In the genomic region with DNA sequence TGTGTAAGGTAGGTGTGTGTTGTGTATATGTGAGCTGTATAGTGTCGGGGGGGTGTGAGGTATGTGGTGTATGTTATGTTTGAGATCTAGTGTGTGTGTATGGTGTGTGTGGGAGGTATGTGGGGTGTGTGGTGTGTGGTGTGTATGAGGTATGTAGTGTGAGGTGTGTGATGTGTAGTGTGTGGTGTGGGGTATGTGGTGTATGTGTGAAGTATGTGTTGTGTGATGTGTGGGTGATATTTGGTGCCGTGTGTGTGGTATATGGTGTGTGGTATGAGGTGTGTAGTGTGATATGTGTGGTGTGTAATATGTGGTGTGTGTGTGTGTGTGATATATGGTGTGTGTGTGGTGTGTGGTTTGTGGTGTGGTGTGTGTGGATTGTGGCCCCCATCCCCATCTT, we compare ENCODE assay signal across 8 cellular contexts.
DNase-seq lines count a peak whose midpoint lies in the region; ATAC-seq, FAIRE-seq and TF ChIP-seq lines count a peak whose summit lies in the region.
"Not testable (repeated sequence)": the region's sequence is repeated elsewhere in the genome, so short reads cannot be mapped to it uniquely, and the experiment has no call there.

No MANE protein-coding gene starts in this region.

- not testable (repeated sequence) for H3K79me1 ChIP-seq in H1 (ENCODE audit: low read depth, low read length)

- H2BK5ac ChIP-seq in H1 (ENCODE audit: low read depth, low read length): not testable (repeated sequence)

- not testable (repeated sequence) for TF ChIP-seq RAD21 in H1 (IDR thresholded peaks at IDR 0.05 in 1 of 2, conservative IDR thresholded peaks at IDR 0.05 in 1 of 2; ENCODE audit: low read depth in 2 of 2, low read length in 2 of 2)

- H3K23ac ChIP-seq in H1 (ENCODE audit: insufficient read length): not testable (repeated sequence)

- H3K4me2 ChIP-seq in H1 (ENCODE audit: insufficient read depth in 1 of 2, low read depth in 2 of 2, low read length in 2 of 2): not testable (repeated sequence)

- not testable (repeated sequence) for H3K14ac ChIP-seq in H1 (ENCODE audit: insufficient read length)

- ATAC-seq in CD4-positive, CD25-positive, alpha-beta regulatory T cell (ENCODE audit: low read depth in 2 of 2); activated CD4-positive, alpha-beta T cell treated with anti-CD3 and anti-CD28 coated beads for 36 hours; activated CD8-positive, alpha-beta T cell treated with anti-CD3 and anti-CD28 coated beads, Interleukin-2, amount 10 ng/mL, durations not matched to agents 7 days and 5 days; activated T-helper 17 cell treated with anti-CD3 and anti-CD28 coated beads, Interleukin-2, amount 50 U/mL, for 72 hours (replicated peaks); activated naive CD8-positive, alpha-beta T cell treated with anti-CD3 and anti-CD28 coated beads, Interleukin-2, amount 50 U/mL, for 24 hours: not testable (repeated sequence)

- not testable (repeated sequence) for H2BK120ac ChIP-seq in H1 (replicated peaks; ENCODE audit: low read depth, low read length)

- H3K4me1 Mint-ChIP-seq in CD4-positive, CD25-positive, alpha-beta regulatory T cell; activated CD4-positive, alpha-beta T cell treated with anti-CD3 and anti-CD28 coated beads for 36 hours; activated CD8-positive, alpha-beta T cell treated with anti-CD3 and anti-CD28 coated beads, Interleukin-2, amount 10 ng/mL, durations not matched to agents 7 days and 5 days (ENCODE audit: low read depth); activated T-helper 17 cell treated with anti-CD3 and anti-CD28 coated beads, Interleukin-2, amount 50 U/mL, for 72 hours; activated naive CD8-positive, alpha-beta T cell treated with anti-CD3 and anti-CD28 coated beads, Interleukin-2, amount 50 U/mL, for 24 hours; mesothelial cell of epicardium; osteocyte (ENCODE audit: unreplicated experiment): not testable (repeated sequence)

- H3K79me2 ChIP-seq in H1 (ENCODE audit: control insufficient read depth in 1 of 2, insufficient read depth in 2 of 2, low read length in 2 of 2): not testable (repeated sequence)

- H3K4ac ChIP-seq in H1 (replicated peaks; ENCODE audit: insufficient read length, low read depth, low read length): peak overlapping the region; percentile 91

- not testable (repeated sequence) for H3K36me3 Mint-ChIP-seq in CD4-positive, CD25-positive, alpha-beta regulatory T cell; activated CD4-positive, alpha-beta T cell treated with anti-CD3 and anti-CD28 coated beads for 36 hours (ENCODE audit: low read depth); activated CD8-positive, alpha-beta T cell treated with anti-CD3 and anti-CD28 coated beads, Interleukin-2, amount 10 ng/mL, durations not matched to agents 7 days and 5 days (ENCODE audit: low read depth); activated T-helper 17 cell treated with anti-CD3 and anti-CD28 coated beads, Interleukin-2, amount 50 U/mL, for 72 hours (ENCODE audit: low read depth); activated naive CD8-positive, alpha-beta T cell treated with anti-CD3 and anti-CD28 coated beads, Interleukin-2, amount 50 U/mL, for 24 hours (ENCODE audit: low read depth); mesothelial cell of epicardium; osteocyte (ENCODE audit: unreplicated experiment)

- not testable (repeated sequence) for TF ChIP-seq EP300 in H1 (IDR thresholded peaks at IDR 0.05; ENCODE audit: borderline replicate concordance in 1 of 2, low read depth in 2 of 2, low read length in 2 of 2)

- not testable (repeated sequence) for H3K18ac ChIP-seq in H1 (ENCODE audit: extremely low read depth, low read length)

- TF ChIP-seq CTCF in H1 (IDR thresholded peaks at IDR 0.05; ENCODE audit: control extremely low read depth in 1 of 3, insufficient read depth in 1 of 3, low read depth in 1 of 3, low read length in 3 of 3); mesothelial cell of epicardium (IDR thresholded peaks at IDR 0.05; ENCODE audit: unreplicated experiment); osteocyte (IDR thresholded peaks at IDR 0.05): not testable (repeated sequence)

- not testable (repeated sequence) for H3K27me3 Mint-ChIP-seq in CD4-positive, CD25-positive, alpha-beta regulatory T cell; activated CD4-positive, alpha-beta T cell treated with anti-CD3 and anti-CD28 coated beads for 36 hours; activated CD8-positive, alpha-beta T cell treated with anti-CD3 and anti-CD28 coated beads, Interleukin-2, amount 10 ng/mL, durations not matched to agents 7 days and 5 days (ENCODE audit: low read depth); activated T-helper 17 cell treated with anti-CD3 and anti-CD28 coated beads, Interleukin-2, amount 50 U/mL, for 72 hours; activated naive CD8-positive, alpha-beta T cell treated with anti-CD3 and anti-CD28 coated beads, Interleukin-2, amount 50 U/mL, for 24 hours; mesothelial cell of epicardium (ENCODE audit: low read depth); osteocyte (ENCODE audit: unreplicated experiment)

- H3K9ac ChIP-seq in H1 (replicated peaks in 1 of 4; ENCODE audit: extremely low read depth in 1 of 4, low read depth in 3 of 4, low read length in 3 of 4): not testable (repeated sequence)

- not testable (repeated sequence) for H4K20me1 ChIP-seq in H1 (replicated peaks in 1 of 2; ENCODE audit: control insufficient read depth in 1 of 2, insufficient read depth in 2 of 2, low read length in 2 of 2)

- H3K27me3 ChIP-seq in CD4-positive, CD25-positive, alpha-beta regulatory T cell (ENCODE audit: control insufficient read depth, insufficient read depth, low read length); H1 (replicated peaks in 1 of 4; ENCODE audit: control insufficient read depth in 3 of 4, extremely low read depth in 1 of 4, insufficient read depth in 3 of 4, low read length in 3 of 4): not testable (repeated sequence)

- not testable (repeated sequence) for H2AK5ac ChIP-seq in H1 (ENCODE audit: low read depth, low read length)

- DNase-seq in CD4-positive, CD25-positive, alpha-beta regulatory T cell; activated CD4-positive, alpha-beta T cell treated with anti-CD3 and anti-CD28 coated beads for 36 hours; activated CD8-positive, alpha-beta T cell treated with anti-CD3 and anti-CD28 coated beads, Interleukin-2, amount 10 ng/mL, durations not matched to agents 7 days and 5 days; activated naive CD8-positive, alpha-beta T cell treated with anti-CD3 and anti-CD28 coated beads, Interleukin-2, amount 50 U/mL, for 24 hours; H1 (ENCODE audit: low read depth in 1 of 2, low spot score in 2 of 2); mesothelial cell of epicardium (ENCODE audit: low spot score in 2 of 2, unreplicated experiment in 2 of 2); osteocyte (ENCODE audit: extremely low spot score, unreplicated experiment): not testable (repeated sequence)

- H3K23me2 ChIP-seq in H1 (ENCODE audit: low read depth, low read length): not testable (repeated sequence)

- H3K27ac ChIP-seq in CD4-positive, CD25-positive, alpha-beta regulatory T cell (ENCODE audit: insufficient read depth, low read length, poor library complexity, severe bottlenecking); H1 (ENCODE audit: low read depth, low read length): not testable (repeated sequence)

- not testable (repeated sequence) for H3K4me3 ChIP-seq in CD4-positive, CD25-positive, alpha-beta regulatory T cell (ENCODE audit: low read depth, low read length); H1 (ENCODE audit: extremely low read depth in 1 of 4, insufficient read depth in 2 of 4, low read depth in 3 of 4, low read length in 4 of 4)

- not testable (repeated sequence) for H3K9me3 Mint-ChIP-seq in CD4-positive, CD25-positive, alpha-beta regulatory T cell; activated CD4-positive, alpha-beta T cell treated with anti-CD3 and anti-CD28 coated beads for 36 hours (ENCODE audit: low read depth); activated CD8-positive, alpha-beta T cell treated with anti-CD3 and anti-CD28 coated beads, Interleukin-2, amount 10 ng/mL, durations not matched to agents 7 days and 5 days (ENCODE audit: insufficient read depth); activated T-helper 17 cell treated with anti-CD3 and anti-CD28 coated beads, Interleukin-2, amount 50 U/mL, for 72 hours; activated naive CD8-positive, alpha-beta T cell treated with anti-CD3 and anti-CD28 coated beads, Interleukin-2, amount 50 U/mL, for 24 hours; mesothelial cell of epicardium; osteocyte (ENCODE audit: unreplicated experiment)

- 94 to 100% methylated on average over 1 of the region's 2 CpGs for WGBS in H1 (ENCODE audit: extremely low coverage in 1 of 2, insufficient coverage in 1 of 2, insufficient read length in 1 of 2, insufficient replicate concordance in 2 of 2, low coverage in 1 of 2, low lambda C conversion rate in 2 of 2, missing lambda C conversion rate in 1 of 2), 2 experiments

- H3K4me3 Mint-ChIP-seq in CD4-positive, CD25-positive, alpha-beta regulatory T cell; activated CD8-positive, alpha-beta T cell treated with anti-CD3 and anti-CD28 coated beads, Interleukin-2, amount 10 ng/mL, durations not matched to agents 7 days and 5 days; activated T-helper 17 cell treated with anti-CD3 and anti-CD28 coated beads, Interleukin-2, amount 50 U/mL, for 72 hours; activated naive CD8-positive, alpha-beta T cell treated with anti-CD3 and anti-CD28 coated beads, Interleukin-2, amount 50 U/mL, for 24 hours; mesothelial cell of epicardium; osteocyte (ENCODE audit: unreplicated experiment): not testable (repeated sequence)
- H3K4me3 Mint-ChIP-seq in activated CD4-positive, alpha-beta T cell treated with anti-CD3 and anti-CD28 coated beads for 36 hours: peak overlapping the region; percentile 26

- H3K56ac ChIP-seq in H1 (replicated peaks; ENCODE audit: insufficient read length, low read depth, low read length): peak overlapping the region; percentile 93

- H3K4me1 ChIP-seq in CD4-positive, CD25-positive, alpha-beta regulatory T cell (ENCODE audit: control insufficient read depth, insufficient read depth, low read length, poor library complexity, severe bottlenecking); H1 (replicated peaks in 1 of 4; ENCODE audit: control insufficient read depth in 3 of 4, insufficient read depth in 4 of 4, low read length in 3 of 4): not testable (repeated sequence)

- H4K91ac ChIP-seq in H1 (replicated peaks; ENCODE audit: insufficient read length, low read length): not testable (repeated sequence)

- H3K9me3 ChIP-seq in CD4-positive, CD25-positive, alpha-beta regulatory T cell (ENCODE audit: control insufficient read depth in 2 of 2, low read length in 2 of 2); H1 (ENCODE audit: insufficient read depth in 2 of 2, low read depth in 1 of 2, low read length in 1 of 2): not testable (repeated sequence)

- H2BK20ac ChIP-seq in H1 (ENCODE audit: low read length): not testable (repeated sequence)

- not testable (repeated sequence) for H3K36me3 ChIP-seq in CD4-positive, CD25-positive, alpha-beta regulatory T cell (ENCODE audit: control insufficient read depth, insufficient read depth, low read length); H1 (ENCODE audit: control insufficient read depth in 2 of 4, insufficient read depth in 4 of 4, low read length in 3 of 4)

- TF ChIP-seq POLR2A in H1 (IDR thresholded peaks at IDR 0.05; ENCODE audit: control extremely low read depth in 1 of 2, low read depth in 2 of 2, low read length in 2 of 2): not testable (repeated sequence)

- CTCF ChIA-PET in activated CD4-positive, alpha-beta T cell treated with anti-CD3 and anti-CD28 coated beads for 36 hours (lab: Charles Lee); activated CD8-positive, alpha-beta T cell treated with anti-CD3 and anti-CD28 coated beads, Interleukin-2, amount 10 ng/mL, durations not matched to agents 7 days and 5 days (lab: Charles Lee); H1 (lab: Charles Lee; ENCODE audit: partially characterized antibody): not testable (repeated sequence)

- POLR2A ChIA-PET in activated CD4-positive, alpha-beta T cell treated with anti-CD3 and anti-CD28 coated beads for 36 hours (lab: Charles Lee); activated CD8-positive, alpha-beta T cell treated with anti-CD3 and anti-CD28 coated beads, Interleukin-2, amount 10 ng/mL, durations not matched to agents 7 days and 5 days (lab: Charles Lee); H1 (lab: Charles Lee; ENCODE audit: partially characterized antibody): not testable (repeated sequence)

- not testable (repeated sequence) for H4K5ac ChIP-seq in H1 (ENCODE audit: insufficient read length, low read depth, low read length)

- H2BK12ac ChIP-seq in H1 (ENCODE audit: low read depth, low read length): not testable (repeated sequence)

- intact Hi-C loops in activated CD4-positive, alpha-beta T cell treated with anti-CD3 and anti-CD28 coated beads for 36 hours (cut with DNase I, micrococcal nuclease): not testable (repeated sequence)

- not testable (repeated sequence) for H2AFZ ChIP-seq in H1 (ENCODE audit: low read length)

- H2BK15ac ChIP-seq in H1 (ENCODE audit: low read length): not testable (repeated sequence)

- FAIRE-seq in H1 (lab: Jason Lieb, UNC): not testable (repeated sequence)

- H4K8ac ChIP-seq in H1 (ENCODE audit: extremely low read depth, insufficient read depth, low read length): not testable (repeated sequence)

- H3K27ac Mint-ChIP-seq in CD4-positive, CD25-positive, alpha-beta regulatory T cell: peak overlapping the region in 2 of 3 donors; percentile 79 to 81
- H3K27ac Mint-ChIP-seq in activated CD4-positive, alpha-beta T cell treated with anti-CD3 and anti-CD28 coated beads for 36 hours: peak overlapping the region; percentile 56
- H3K27ac Mint-ChIP-seq in activated CD8-positive, alpha-beta T cell treated with anti-CD3 and anti-CD28 coated beads, Interleukin-2, amount 10 ng/mL, durations not matched to agents 7 days and 5 days: peak overlapping the region; percentile 84
- H3K27ac Mint-ChIP-seq in activated T-helper 17 cell treated with anti-CD3 and anti-CD28 coated beads, Interleukin-2, amount 50 U/mL, for 72 hours: peak overlapping the region; percentile 29
- peak overlapping the region; percentile 71 for H3K27ac Mint-ChIP-seq in activated naive CD8-positive, alpha-beta T cell treated with anti-CD3 and anti-CD28 coated beads, Interleukin-2, amount 50 U/mL, for 24 hours
- H3K27ac Mint-ChIP-seq in mesothelial cell of epicardium (peak overlapping the region; percentile 28), osteocyte (ENCODE audit: unreplicated experiment) (peak overlapping the region; percentile 4)

Comparison
In these comparisons a context has a peak if more than half of its experiments do, and no peak if none do; other contexts are left out.
1. H3K27ac Mint-ChIP-seq: peak in every context shown above with its lines; median percentile 84 in activated CD8-positive, alpha-beta T cell treated with anti-CD3 and anti-CD28 coated beads, Interleukin-2, amount 10 ng/mL, durations not matched to agents 7 days and 5 days; 80 in CD4-positive, CD25-positive, alpha-beta regulatory T cell; 71 in activated naive CD8-positive, alpha-beta T cell treated with anti-CD3 and anti-CD28 coated beads, Interleukin-2, amount 50 U/mL, for 24 hours; 56 in activated CD4-positive, alpha-beta T cell treated with anti-CD3 and anti-CD28 coated beads for 36 hours; 29 in activated T-helper 17 cell treated with anti-CD3 and anti-CD28 coated beads, Interleukin-2, amount 50 U/mL, for 72 hours; 28 in mesothelial cell of epicardium; 4 in osteocyte.